ENCODE assay signal across 8 cellular contexts in genomic region chr14:49634547-49635334, GRCh38. TPM values are rescaled to one million over a fixed set of nuclear protein-coding genes. Genes with fewer than 3 reads are reported as not detected.
A peak's percentile ranks its signal among the peaks of the same experiment; 100 is the strongest.
DNase-seq lines count a peak whose midpoint lies in the region; ATAC-seq, FAIRE-seq and TF ChIP-seq lines count a peak whose summit lies in the region.

A gene with protein sequence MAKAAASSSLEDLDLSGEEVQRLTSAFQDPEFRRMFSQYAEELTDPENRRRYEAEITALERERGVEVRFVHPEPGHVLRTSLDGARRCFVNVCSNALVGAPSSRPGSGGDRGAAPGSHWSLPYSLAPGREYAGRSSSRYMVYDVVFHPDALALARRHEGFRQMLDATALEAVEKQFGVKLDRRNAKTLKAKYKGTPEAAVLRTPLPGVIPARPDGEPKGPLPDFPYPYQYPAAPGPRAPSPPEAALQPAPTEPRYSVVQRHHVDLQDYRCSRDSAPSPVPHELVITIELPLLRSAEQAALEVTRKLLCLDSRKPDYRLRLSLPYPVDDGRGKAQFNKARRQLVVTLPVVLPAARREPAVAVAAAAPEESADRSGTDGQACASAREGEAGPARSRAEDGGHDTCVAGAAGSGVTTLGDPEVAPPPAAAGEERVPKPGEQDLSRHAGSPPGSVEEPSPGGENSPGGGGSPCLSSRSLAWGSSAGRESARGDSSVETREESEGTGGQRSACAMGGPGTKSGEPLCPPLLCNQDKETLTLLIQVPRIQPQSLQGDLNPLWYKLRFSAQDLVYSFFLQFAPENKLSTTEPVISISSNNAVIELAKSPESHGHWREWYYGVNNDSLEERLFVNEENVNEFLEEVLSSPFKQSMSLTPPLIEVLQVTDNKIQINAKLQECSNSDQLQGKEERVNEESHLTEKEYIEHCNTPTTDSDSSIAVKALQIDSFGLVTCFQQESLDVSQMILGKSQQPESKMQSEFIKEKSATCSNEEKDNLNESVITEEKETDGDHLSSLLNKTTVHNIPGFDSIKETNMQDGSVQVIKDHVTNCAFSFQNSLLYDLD (minus strand): TSS chr14:49635244. CDS start chr14:49635149, 95 bp downstream.

- no peaks in the 10 kb centered on the region for H3K9me3 ChIP-seq in SJSA1 (replicated peaks)
- no peaks in the 10 kb centered on the region for H3K9me3 ChIP-seq in pancreas
- no peaks in the 10 kb centered on the region for H3K9me3 ChIP-seq in upper lobe of left lung

- H3K27ac Mint-ChIP-seq in activated naive CD4-positive, alpha-beta T cell treated with anti-CD3 and anti-CD28 coated beads, Interleukin-2, amount 50 U/mL, for 72 hours, result peak within 1 kb of the TSS; percentile 93 to 100

- H3K36me3 ChIP-seq in SJSA1 (peaks cover 36% of the 10 kb centered on the region), pancreas (peaks cover 0 to 5% (median 0%) of the 10 kb centered on the region in 3 donors), upper lobe of left lung (peaks cover 0 to 6% (median 0%) of the 10 kb centered on the region in 4 donors)

- WGBS in pancreas, 2 donors, result 0 to 1% methylated on average over 72 to 80 of the region's 80 CpGs
- WGBS in upper lobe of left lung, 2 donors, result 0% methylated on average over 10 to 20 of the region's 80 CpGs

- H3K4me1 ChIP-seq in SJSA1 (replicated peaks), result peaks cover 12% of the 10 kb centered on the region
- peaks cover 9 to 25% (median 18%) of the 10 kb centered on the region in 3 donors for H3K4me1 ChIP-seq in pancreas
- H3K4me1 ChIP-seq in upper lobe of left lung, result peaks cover 21 to 51% (median 24%) of the 10 kb centered on the region in 4 donors

- DNase-seq in G401 (ENCODE audit: low spot score) (peak; percentile 54), H54 (ENCODE audit: insufficient read length, low spot score) (peak; percentile 12), LHCN-M2 (ENCODE audit: low read depth) (peak; percentile 73), SJSA1 (ENCODE audit: low read depth in 1 of 2, low spot score in 2 of 2) (peak; percentile 63 to 91), glomerular visceral epithelial cell (ENCODE audit: extremely low spot score) (peak; percentile 75), pancreas (peak; percentile 76 to 87 (median 78)), upper lobe of left lung (peak; percentile 75 to 93)
- DNase-seq in activated naive CD4-positive, alpha-beta T cell treated with anti-CD3 and anti-CD28 coated beads, Interleukin-2, amount 50 U/mL, for 72 hours (ENCODE audit: low spot score in 2 of 2), result peak; percentile 68 to 71

- FAIRE-seq in H54 (lab: Jason Lieb, UNC) (no peak), pancreas (lab: Jason Lieb, UNC) (no peak)

- TF ChIP-seq POLR2A in H54 (IDR thresholded peaks at IDR 0.05; ENCODE audit: low read depth, low read length) (no peak), upper lobe of left lung (IDR thresholded peaks at IDR 0.05) (no peak)

- peak; percentile 48 to 53 for ATAC-seq in activated naive CD4-positive, alpha-beta T cell treated with anti-CD3 and anti-CD28 coated beads, Interleukin-2, amount 50 U/mL, for 72 hours
- ATAC-seq in pancreas, result peak; percentile 59 to 73 (median 68)
- ATAC-seq in upper lobe of left lung (ENCODE audit: low FRiP score in 2 of 2), result peak; percentile 75

- H3K27ac ChIP-seq in SJSA1 (peak within 1 kb of the TSS; percentile 64), pancreas (peak within 1 kb of the TSS; percentile 94 to 99 (median 98)), upper lobe of left lung (peak within 1 kb of the TSS; percentile 87 to 98 (median 94))

- TF ChIP-seq CTCF in pancreas (IDR thresholded peaks at IDR 0.05) (no peak), upper lobe of left lung (IDR thresholded peaks at IDR 0.05) (no peak)

- intact Hi-C loops in pancreas (cut with DNase I), result loop anchor here in 1 of 3 donors (5.0 kb wide), 1 partner anchor 133 kb away; the partner anchor contains the start of gene KLHDC2

- H3K4me3 ChIP-seq in SJSA1, result peak within 1 kb of the TSS; percentile 78
- H3K4me3 ChIP-seq in pancreas, result peak within 1 kb of the TSS; percentile 76 to 98 (median 92)
- H3K4me3 ChIP-seq in upper lobe of left lung, result peak within 1 kb of the TSS; percentile 80 to 94 (median 88)

- peaks cover 31 to 40% of the 10 kb centered on the region in 2 donors for H3K36me3 Mint-ChIP-seq in activated naive CD4-positive, alpha-beta T cell treated with anti-CD3 and anti-CD28 coated beads, Interleukin-2, amount 50 U/mL, for 72 hours

- H3K27me3 ChIP-seq in SJSA1 (replicated peaks) (no peaks in the 10 kb centered on the region), pancreas (no peaks in the 10 kb centered on the region), upper lobe of left lung (no peaks in the 10 kb centered on the region)

- TF ChIP-seq EP300 in upper lobe of left lung (IDR thresholded peaks at IDR 0.05), result no peak

- no peaks in the 10 kb centered on the region for H3K9me3 Mint-ChIP-seq in activated naive CD4-positive, alpha-beta T cell treated with anti-CD3 and anti-CD28 coated beads, Interleukin-2, amount 50 U/mL, for 72 hours

- in situ Hi-C loops in G401 (cut with HindIII; ENCODE audit: low sequenced_read_pairs), result no loop called here

RNA-seq across cellular contexts. Expression of the gene that starts here (rescaled TPM):
- 16.2 and 21.7 TPM in 2 replicates for total RNA-seq in G401 (2014; rRNA removed; shearing (Covaris generic))
- total RNA-seq in LHCN-M2 (2014; rRNA removed) (11.2 and 16.0 TPM in 2 replicates), pancreas (1 to 10 TPM; 3.3 to 5.4 (median 4.1) TPM), upper lobe of left lung (10 to 100 TPM in 3 of 6 donors, 1 to 10 TPM in 3; 6.1 to 17.6 (median 9.6) TPM)
- 2.8 TPM for polyA plus RNA-seq in LHCN-M2 (2012)
- 10.8 and 12.7 TPM in 2 replicates for total RNA-seq in SJSA1 (2014; rRNA removed; shearing (Covaris generic))
- 1 to 10 TPM; 7.2 to 8.0 TPM for total RNA-seq in activated naive CD4-positive, alpha-beta T cell treated with anti-CD3 and anti-CD28 coated beads, Interleukin-2, amount 50 U/mL, for 72 hours
- 1 to 10 TPM; 3.2 to 4.8 TPM for polyA plus RNA-seq in pancreas

Comparison
In these comparisons a context has a peak if more than half of its experiments do, and no peak if none do; other contexts are left out.
1. Peak in every context shown above with its lines: DNase-seq, ATAC-seq, H3K4me3 ChIP-seq and H3K27ac ChIP-seq.
2. DNase-seq: peak in every context shown above with its lines; median percentile 84 in upper lobe of left lung; 78 in pancreas; 77 in SJSA1; 75 in glomerular visceral epithelial cell; 73 in LHCN-M2; 70 in activated naive CD4-positive, alpha-beta T cell treated with anti-CD3 and anti-CD28 coated beads, Interleukin-2, amount 50 U/mL, for 72 hours; 54 in G401; 12 in H54.